ENCODE assay signal across 9 cellular contexts in the genomic region with DNA sequence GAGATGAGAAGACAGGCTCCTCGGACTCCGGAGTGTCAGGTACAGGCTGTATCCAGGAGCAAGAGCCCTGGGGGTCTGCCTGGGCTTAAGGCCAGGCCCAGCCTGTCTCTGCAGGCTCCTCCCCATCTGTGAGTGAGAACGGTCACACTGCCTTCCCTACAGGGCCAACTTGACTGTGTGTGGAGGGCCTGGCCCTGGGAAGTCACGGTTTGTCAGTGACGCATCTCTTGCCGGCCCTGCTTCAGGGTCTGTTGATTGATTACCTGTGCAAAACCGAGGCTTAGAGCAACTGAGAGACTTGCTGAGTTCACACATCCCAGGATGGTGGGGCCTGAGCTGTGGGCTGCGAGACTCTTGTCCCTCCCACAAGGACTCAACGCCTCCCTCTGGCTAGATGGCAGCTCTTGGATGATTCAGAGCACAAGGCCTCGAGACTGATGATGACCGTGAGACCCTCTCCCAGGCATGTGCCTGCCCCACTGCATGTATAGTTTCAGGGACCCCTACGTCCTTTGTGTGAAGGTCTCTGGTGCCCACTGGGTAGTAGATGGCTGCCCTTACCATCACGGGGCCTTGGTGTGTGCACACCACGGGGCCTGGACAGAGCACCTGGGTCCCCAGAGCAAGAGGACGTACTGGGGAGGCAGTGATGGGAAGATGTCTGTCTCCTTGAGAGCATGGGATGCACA. TPM values are rescaled to one million over a fixed set of nuclear protein-coding genes. Genes with fewer than 3 reads are reported as not detected.
DNase-seq lines count a peak whose midpoint lies in the region; ATAC-seq and FAIRE-seq lines count a peak whose summit lies in the region.
"Had no signal": no experiment of that assay in that cellular context is flagged by ENCODE, and none has a peak within 500 bp of the region (broad histone marks: within the 10 kb centered on the region; RNA-seq: fewer than 3 reads in every experiment).

No MANE protein-coding gene starts in this region.

- H3K36me3 Mint-ChIP-seq in activated naive CD4-positive, alpha-beta T cell treated with anti-CD3 and anti-CD28 coated beads for 36 hours (ENCODE audit: low read depth): peaks cover 72% of the 10 kb centered on the region
- H3K36me3 Mint-ChIP-seq in activated naive CD8-positive, alpha-beta T cell treated with anti-CD3 and anti-CD28 coated beads, Interleukin-2, amount 10 ng/mL, durations not matched to agents 7 days and 5 days: peaks cover 60% of the 10 kb centered on the region

- H3K27me3 ChIP-seq in muscle layer of colon (ENCODE audit: control insufficient read depth in 1 of 2, insufficient read depth in 2 of 2, low read length in 2 of 2): no peaks in the 10 kb centered on the region

- peaks cover 90% of the 10 kb centered on the region for H3K4me1 Mint-ChIP-seq in activated naive CD4-positive, alpha-beta T cell treated with anti-CD3 and anti-CD28 coated beads for 36 hours (ENCODE audit: low read depth)
- peaks cover 53% of the 10 kb centered on the region for H3K4me1 Mint-ChIP-seq in activated naive CD8-positive, alpha-beta T cell treated with anti-CD3 and anti-CD28 coated beads, Interleukin-2, amount 10 ng/mL, durations not matched to agents 7 days and 5 days

- H3K9me3 ChIP-seq in muscle layer of colon (ENCODE audit: low read length): no peaks in the 10 kb centered on the region

- H3K36me3 ChIP-seq in muscle layer of colon (ENCODE audit: insufficient read depth, low read length): peaks cover 62% of the 10 kb centered on the region

- intact Hi-C loops in activated naive CD4-positive, alpha-beta T cell treated with anti-CD3 and anti-CD28 coated beads for 36 hours (cut with micrococcal nuclease): loop anchor here (5.0 to 10.0 kb wide), 3 partner anchors 1008 to 1768 kb away; partner anchors contain the start of genes STX16 and ZNF831

- no peaks in the 10 kb centered on the region for H3K27me3 Mint-ChIP-seq in activated naive CD4-positive, alpha-beta T cell treated with anti-CD3 and anti-CD28 coated beads for 36 hours (ENCODE audit: low read depth)
- H3K27me3 Mint-ChIP-seq in activated naive CD8-positive, alpha-beta T cell treated with anti-CD3 and anti-CD28 coated beads, Interleukin-2, amount 10 ng/mL, durations not matched to agents 7 days and 5 days: no peaks in the 10 kb centered on the region

- peak; percentile 56 for DNase-seq in activated naive CD4-positive, alpha-beta T cell treated with anti-CD3 and anti-CD28 coated beads for 36 hours
- no peak for DNase-seq in activated naive CD4-positive, alpha-beta T cell treated with anti-CD3 and anti-CD28 coated beads, Interleukin-2, amount 50 U/mL, for 16 hours
- DNase-seq in activated naive CD8-positive, alpha-beta T cell treated with anti-CD3 and anti-CD28 coated beads, Interleukin-2, amount 10 ng/mL, durations not matched to agents 7 days and 5 days: no peak
- DNase-seq in urothelium cell line (ENCODE audit: low spot score) (no peak), DMS 273 treated with DMSO at 0.1 percent for 48 hours (lab: John Stamatoyannopoulos, UW) (no peak), epidermal melanocyte (ENCODE audit: insufficient read length, low spot score) (no peak), HTR-8/SVneo (ENCODE audit: insufficient read length, low spot score) (no peak)
- DNase-seq: NCI-H226 had no signal

- POLR2A ChIA-PET in activated naive CD8-positive, alpha-beta T cell treated with anti-CD3 and anti-CD28 coated beads, Interleukin-2, amount 10 ng/mL, durations not matched to agents 7 days and 5 days (lab: Charles Lee): interaction anchor here (0.8 to 5.4 kb wide), 8 partner anchors 9 to 221 kb away, joined by 3 to 76 read pairs (median 4); no protein-coding TSS in a partner anchor

- H3K27ac ChIP-seq in muscle layer of colon (ENCODE audit: low read depth, low read length): peak overlapping the region; percentile 94

- no peak overlapping the region for H3K4me3 ChIP-seq in muscle layer of colon (ENCODE audit: low read depth in 1 of 2, low read length in 2 of 2)

- peaks cover 100% of the 10 kb centered on the region for H3K4me1 ChIP-seq in muscle layer of colon (ENCODE audit: insufficient read depth, low read length)

- H3K4me3 Mint-ChIP-seq in activated naive CD4-positive, alpha-beta T cell treated with anti-CD3 and anti-CD28 coated beads for 36 hours: peak overlapping the region; percentile 80
- peak overlapping the region; percentile 83 for H3K4me3 Mint-ChIP-seq in activated naive CD8-positive, alpha-beta T cell treated with anti-CD3 and anti-CD28 coated beads, Interleukin-2, amount 10 ng/mL, durations not matched to agents 7 days and 5 days

- peak overlapping the region; percentile 8 for H3K9ac ChIP-seq in muscle layer of colon (ENCODE audit: low read length)

- CTCF ChIA-PET in activated naive CD4-positive, alpha-beta T cell treated with anti-CD3 and anti-CD28 coated beads for 36 hours (lab: Charles Lee): interaction anchor here (0.6 to 1.6 kb wide), 5 partner anchors 8 to 96 kb away, joined by 3 to 5 read pairs (median 3); no protein-coding TSS in a partner anchor

- no peak for ATAC-seq in activated naive CD8-positive, alpha-beta T cell treated with anti-CD3 and anti-CD28 coated beads, Interleukin-2, amount 10 ng/mL, durations not matched to agents 7 days and 5 days (ENCODE audit: low read depth)

- H3K27ac Mint-ChIP-seq in activated naive CD4-positive, alpha-beta T cell treated with anti-CD3 and anti-CD28 coated beads for 36 hours: peak overlapping the region; percentile 99
- peak overlapping the region; percentile 84 for H3K27ac Mint-ChIP-seq in activated naive CD8-positive, alpha-beta T cell treated with anti-CD3 and anti-CD28 coated beads, Interleukin-2, amount 10 ng/mL, durations not matched to agents 7 days and 5 days

- peak; percentile 53 for FAIRE-seq in urothelium cell line (lab: Jason Lieb, UNC)
- FAIRE-seq in HTR-8/SVneo (lab: Jason Lieb, UNC): no peak

- no peaks in the 10 kb centered on the region for H3K9me3 Mint-ChIP-seq in activated naive CD4-positive, alpha-beta T cell treated with anti-CD3 and anti-CD28 coated beads for 36 hours
- no peaks in the 10 kb centered on the region for H3K9me3 Mint-ChIP-seq in activated naive CD8-positive, alpha-beta T cell treated with anti-CD3 and anti-CD28 coated beads, Interleukin-2, amount 10 ng/mL, durations not matched to agents 7 days and 5 days

RNA-seq across cellular contexts. Expression of gene RBM38, which starts 6.0 kb away (rescaled TPM):
- 10 to 100 TPM; 60.3 to 63.1 TPM for total RNA-seq in activated naive CD4-positive, alpha-beta T cell treated with anti-CD3 and anti-CD28 coated beads for 36 hours
- 10 to 100 TPM; 60.9 to 62.8 TPM for total RNA-seq in activated naive CD8-positive, alpha-beta T cell treated with anti-CD3 and anti-CD28 coated beads, Interleukin-2, amount 10 ng/mL, durations not matched to agents 7 days and 5 days

RNA-seq across cellular contexts. Expression of gene RAE1, which starts 46.1 kb away (rescaled TPM):
- total RNA-seq in activated naive CD4-positive, alpha-beta T cell treated with anti-CD3 and anti-CD28 coated beads for 36 hours: 10 to 100 TPM; 45.6 to 46.5 TPM
- 10 to 100 TPM; 31.8 to 34.4 TPM for total RNA-seq in activated naive CD8-positive, alpha-beta T cell treated with anti-CD3 and anti-CD28 coated beads, Interleukin-2, amount 10 ng/mL, durations not matched to agents 7 days and 5 days
